ENCODE assay signal across 8 cellular contexts in the genomic region with DNA sequence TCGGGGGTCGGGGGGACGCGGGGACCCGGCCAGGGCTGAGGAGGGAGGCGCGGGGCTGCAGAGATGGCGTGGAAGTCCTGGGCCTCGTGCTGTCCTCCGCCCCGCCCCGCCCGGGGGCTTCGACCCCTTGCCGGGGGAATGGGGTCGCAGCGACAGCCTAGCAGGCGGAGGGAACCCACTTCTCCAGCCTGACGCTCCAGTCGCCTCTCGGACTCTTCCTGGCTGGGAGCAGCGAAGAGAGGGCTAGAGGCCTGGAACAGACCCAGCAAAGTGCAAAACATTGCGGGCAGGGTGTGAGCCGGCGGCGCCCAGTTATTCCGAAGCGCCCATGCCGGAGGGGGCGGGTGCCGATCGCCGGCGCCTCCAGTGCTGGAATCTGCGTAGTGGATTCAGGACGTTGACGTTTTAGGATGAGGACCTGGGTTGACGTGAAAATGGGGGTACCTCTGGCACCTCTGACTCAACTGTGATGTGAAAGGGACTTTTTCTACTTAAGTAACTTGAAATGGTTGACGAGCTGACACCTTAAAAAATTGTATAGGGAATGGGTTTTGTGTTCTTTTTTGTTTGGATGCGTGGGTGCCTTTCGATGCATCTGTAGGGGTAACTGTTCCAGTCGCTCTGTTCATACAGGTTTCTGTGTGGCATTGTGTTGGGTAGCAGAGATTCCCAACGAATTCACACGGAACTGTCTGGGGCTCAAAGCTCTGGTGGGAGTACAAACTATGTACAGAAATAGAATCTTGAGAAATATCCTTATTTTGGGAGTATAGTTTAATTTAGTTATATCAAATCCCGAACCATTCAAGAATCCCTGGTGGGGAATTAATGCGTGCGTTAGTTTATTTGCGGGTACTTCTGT. TPM values are rescaled to one million over a fixed set of nuclear protein-coding genes. Genes with fewer than 3 reads are reported as not detected.
A peak's percentile ranks its signal among the peaks of the same experiment; 100 is the strongest.
DNase-seq lines count a peak whose midpoint lies in the region; ATAC-seq and TF ChIP-seq lines count a peak whose summit lies in the region.

No MANE protein-coding gene starts in this region.

- no peaks in the 10 kb centered on the region for H3K36me3 Mint-ChIP-seq in endodermal cell (ENCODE audit: low read depth)
- no peaks in the 10 kb centered on the region for H3K36me3 Mint-ChIP-seq in nephron (ENCODE audit: low read depth)

- peak overlapping the region; percentile 69; the same call in 1 of the 2 replicates for H3K4me3 ChIP-seq in ACC112 (ENCODE audit: low read depth, low read length)
- peak overlapping the region; percentile 71 for H3K4me3 ChIP-seq in HUES64 (ENCODE audit: low read length)
- peak overlapping the region; percentile 77 for H3K4me3 ChIP-seq in endodermal cell (ENCODE audit: low read length)

- TF ChIP-seq CTCF in endodermal cell (conservative IDR thresholded peaks at IDR 0.05) (no peak), nephron (IDR thresholded peaks at IDR 0.05; ENCODE audit: unreplicated experiment in 3 of 3) (no peak)

- H3K9me3 ChIP-seq in HUES64 (ENCODE audit: insufficient read depth, low read depth, low read length): no peaks in the 10 kb centered on the region
- no peaks in the 10 kb centered on the region for H3K9me3 ChIP-seq in endodermal cell (ENCODE audit: control insufficient read depth, low read length)

- H3K4me3 Mint-ChIP-seq in endodermal cell (peak overlapping the region; percentile 66), nephron (peak overlapping the region; percentile 80 to 92 (median 86))

- H3K9ac ChIP-seq in HUES64 (ENCODE audit: low read depth, low read length) (peak overlapping the region; percentile 70), endodermal cell (ENCODE audit: extremely low read depth, low read length, poor library complexity, severe bottlenecking) (no peak overlapping the region)

- H3K27me3 Mint-ChIP-seq in endodermal cell (ENCODE audit: insufficient read depth) (peaks cover 50% of the 10 kb centered on the region), nephron (ENCODE audit: low read depth) (peaks cover 52% of the 10 kb centered on the region)

- WGBS in HUES64: 9% methylated on average over 46 of the region's 48 CpGs
- 6 to 11% methylated on average over 20 to 47 of the region's 48 CpGs for WGBS in endodermal cell (ENCODE audit: insufficient coverage in 1 of 2, insufficient read length in 1 of 2), 2 experiments

- ATAC-seq in HG02759 (IDR thresholded peaks at IDR 0.05; ENCODE audit: unreplicated experiment): no peak

- H3K27me3 ChIP-seq in ACC112 (ENCODE audit: insufficient read depth, low read length) (peaks cover 65% of the 10 kb centered on the region), HUES64 (ENCODE audit: insufficient read depth, low read length) (peaks cover 57% of the 10 kb centered on the region), endodermal cell (ENCODE audit: control insufficient read depth, insufficient read depth, low read length, poor library complexity, severe bottlenecking) (peaks cover 34% of the 10 kb centered on the region)

- H3K36me3 ChIP-seq in ACC112 (ENCODE audit: insufficient read depth, low read length): no peaks in the 10 kb centered on the region
- H3K36me3 ChIP-seq in HUES64 (ENCODE audit: insufficient read depth, low read length): no peaks in the 10 kb centered on the region
- H3K36me3 ChIP-seq in endodermal cell (ENCODE audit: control insufficient read depth, insufficient read depth, low read length): no peaks in the 10 kb centered on the region

- H3K27ac ChIP-seq in ACC112 (ENCODE audit: low read depth, low read length): no peak overlapping the region
- H3K27ac ChIP-seq in HUES64 (ENCODE audit: low read depth, low read length): no peak overlapping the region
- H3K27ac ChIP-seq in endodermal cell (ENCODE audit: low read depth, low read length): peak overlapping the region; percentile 83

- DNase-seq in endodermal cell (no peak), foreskin melanocyte (no peak), LoVo (ENCODE audit: low spot score) (no peak)
- no peak for DNase-seq in activated effector memory CD4-positive, alpha-beta T cell treated with anti-CD3 and anti-CD28 coated beads, Interleukin-2, amount 50 U/mL, for 16 hours

- H3K27ac Mint-ChIP-seq in endodermal cell: no peak overlapping the region
- no peak overlapping the region for H3K27ac Mint-ChIP-seq in nephron

- no peaks in the 10 kb centered on the region for H3K79me2 ChIP-seq in ACC112 (ENCODE audit: control insufficient read depth, insufficient read depth, low read length, unreplicated experiment)

- H3K4me1 ChIP-seq in ACC112 (ENCODE audit: control insufficient read depth, insufficient read depth, low read length, unreplicated experiment) (no peaks in the 10 kb centered on the region), HUES64 (ENCODE audit: insufficient read depth, low read length) (peaks cover 11% of the 10 kb centered on the region), endodermal cell (ENCODE audit: control insufficient read depth, insufficient read depth, low read length) (no peaks in the 10 kb centered on the region)

- H2AFZ ChIP-seq in ACC112 (ENCODE audit: low read length, unreplicated experiment): no peak overlapping the region

- H3K9me3 Mint-ChIP-seq in endodermal cell (no peaks in the 10 kb centered on the region), nephron (peaks cover 5% of the 10 kb centered on the region)

- H3K4me1 Mint-ChIP-seq in endodermal cell (peaks cover 11% of the 10 kb centered on the region), nephron (peaks cover 4% of the 10 kb centered on the region)

RNA-seq across cellular contexts. Expression of gene SLC35F1, which starts 1.4 kb away (rescaled TPM):
- polyA plus RNA-seq in HUES64 (2013, experiment 1 of 2): 9.9 TPM
- polyA plus RNA-seq in HUES64 (2013, experiment 2 of 2): 14.3 TPM
- 10 to 100 TPM in 1 of 2 donors, 1 to 10 TPM in 1; 6.7 to 12.8 TPM for total RNA-seq in endodermal cell
- polyA plus RNA-seq in endodermal cell (2013, experiment 1 of 2): 38.1 TPM
- 39.8 TPM for polyA plus RNA-seq in endodermal cell (2013, experiment 2 of 2)
